16 cellular contexts compared by ENCODE assay signal in genomic region chr14:51185754-51186153, GRCh38. TPM values are rescaled to one million over a fixed set of nuclear protein-coding genes. Genes with fewer than 3 reads are reported as not detected.
DNase-seq lines count a peak whose midpoint lies in the region; ATAC-seq, FAIRE-seq and TF ChIP-seq lines count a peak whose summit lies in the region.
"Had no signal": no experiment of that assay in that cellular context is flagged by ENCODE, and none has a peak within 500 bp of the region (broad histone marks: within the 10 kb centered on the region; RNA-seq: fewer than 3 reads in every experiment).

No MANE protein-coding gene starts in this region.

- intact Hi-C loops in posterior vena cava (cut with DNase I), result no loop called here

- DNase-seq in GM12891 (ENCODE audit: insufficient read length, low spot score), result no peak
- no peak for DNase-seq in HUDEP-2 (lab: John Stamatoyannopoulos, UW; ENCODE audit: unreplicated experiment in 76 of 76)
- DNase-seq in posterior vena cava (ENCODE audit: low spot score), result no peak
- DNase-seq in central memory CD4-positive, alpha-beta T cell, result no peak
- DNase-seq in activated CD8-positive, alpha-beta memory T cell treated with anti-CD3 and anti-CD28 coated beads for 24 hours, result no peak
- DNase-seq: ACHN; activated CD8-positive, alpha-beta memory T cell treated with anti-CD3 and anti-CD28 coated beads, Interleukin-2, amount 10 ng/mL, durations not matched to agents 7 days and 5 days; DMS 273 treated with DMSO at 0.1 percent for 48 hours; HFFc6; occipital lobe; Peyer's patch; spleen; upper lobe of right lung had no signal

- peak; percentile 93 for FAIRE-seq in GM12891 (lab: Jason Lieb, UNC)

- TF ChIP-seq POLR2A in GM12891 (IDR thresholded peaks at IDR 0.05; ENCODE audit: low read depth, low read length), result no peak

- ATAC-seq in GM19452 (IDR thresholded peaks at IDR 0.05; ENCODE audit: unreplicated experiment) (peak; percentile 77), HG02759 (IDR thresholded peaks at IDR 0.05; ENCODE audit: unreplicated experiment) (peak; percentile 73), HG03378 (IDR thresholded peaks at IDR 0.05; ENCODE audit: unreplicated experiment) (peak; percentile 76)
- ATAC-seq: activated CD8-positive, alpha-beta memory T cell treated with anti-CD3 and anti-CD28 coated beads, Interleukin-2, amount 10 ng/mL, durations not matched to agents 7 days and 5 days; upper lobe of right lung had no signal

TF ChIP-seq in GM12891, 5 proteins besides CTCF, POLR2A, EP300 and RAD21:
- TF ChIP-seq POU2F2 (IDR thresholded peaks at IDR 0.05; ENCODE audit: low read depth, low read length) (no peak), SPI1 (IDR thresholded peaks at IDR 0.05; ENCODE audit: low read depth, low read length) (peak; percentile 95)

RNA-seq across cellular contexts. Expression of gene TMX1, which starts 54.3 kb away (rescaled TPM):
- polyA plus RNA-seq in GM12891 (2012; ENCODE audit: low read depth, missing spikeins), result 18.8 TPM
- 10 to 100 TPM; 22.4 to 26.0 TPM for total RNA-seq in posterior vena cava
